Comparison of ENCODE assay signal across 9 cellular contexts in the genomic region with DNA sequence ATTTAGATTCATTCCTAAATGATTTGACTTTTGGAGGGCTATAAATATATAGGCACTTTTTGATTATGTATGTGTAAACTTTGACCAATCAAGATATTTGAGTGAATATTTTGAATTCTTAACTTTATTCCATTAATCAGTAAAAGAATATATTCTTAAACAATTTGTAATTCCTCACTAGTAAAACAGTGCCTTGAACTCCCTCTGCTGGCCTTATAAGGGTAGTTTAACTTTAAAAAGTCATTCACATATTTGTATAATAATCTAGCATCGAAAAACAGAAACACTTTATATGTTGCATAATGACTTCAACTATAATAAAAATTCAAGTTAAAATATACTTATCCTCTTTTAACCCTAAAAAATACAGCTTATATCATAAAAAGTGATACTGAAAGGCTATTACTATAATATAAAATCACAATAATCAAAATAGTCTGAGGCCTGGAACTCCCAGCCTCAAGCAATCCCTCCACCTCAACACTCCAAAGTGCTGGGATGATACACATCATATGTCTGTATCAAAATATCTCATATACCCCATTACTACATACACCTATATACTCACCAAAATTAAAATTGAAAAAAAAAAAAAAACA. TPM values are rescaled to one million over a fixed set of nuclear protein-coding genes. Genes with fewer than 3 reads are reported as not detected.
DNase-seq lines count a peak whose midpoint lies in the region; ATAC-seq and TF ChIP-seq lines count a peak whose summit lies in the region.
"Had no signal": no experiment of that assay in that cellular context is flagged by ENCODE, and none has a peak within 500 bp of the region (broad histone marks: within the 10 kb centered on the region; RNA-seq: fewer than 3 reads in every experiment).

No MANE protein-coding gene starts in this region.

- no peaks in the 10 kb centered on the region for H3K9me3 ChIP-seq in SK-N-MC (ENCODE audit: low read depth, low read length)

- H3K36me3 Mint-ChIP-seq in glutamatergic neuron (ENCODE audit: unreplicated experiment), result no peaks in the 10 kb centered on the region

- H3K27ac Mint-ChIP-seq in glutamatergic neuron (ENCODE audit: unreplicated experiment), result no peak overlapping the region

- no peak overlapping the region for H3K4me3 Mint-ChIP-seq in glutamatergic neuron (ENCODE audit: unreplicated experiment)
- H3K4me3 Mint-ChIP-seq: central memory CD8-positive, alpha-beta T cell had no signal

- TF ChIP-seq CTCF in GM12864 (IDR thresholded peaks at IDR 0.05; ENCODE audit: low read depth, low read length, missing control alignments), result peak; percentile 19
- peak; percentile 66 for TF ChIP-seq CTCF in glutamatergic neuron (IDR thresholded peaks at IDR 0.05; ENCODE audit: partially characterized antibody, unreplicated experiment)

- H3K36me3 ChIP-seq in SK-N-MC (ENCODE audit: insufficient read depth, low read length), result no peaks in the 10 kb centered on the region

- H3K27me3 Mint-ChIP-seq in glutamatergic neuron (ENCODE audit: unreplicated experiment), result no peaks in the 10 kb centered on the region
- H3K27me3 Mint-ChIP-seq: central memory CD8-positive, alpha-beta T cell had no signal

- no peak overlapping the region for H3K9ac ChIP-seq in SK-N-MC (ENCODE audit: insufficient read length)

- no peak for ATAC-seq in GM18907 (IDR thresholded peaks at IDR 0.05; ENCODE audit: unreplicated experiment)
- no peak for ATAC-seq in HG03135 (IDR thresholded peaks at IDR 0.05; ENCODE audit: unreplicated experiment)

- no peak overlapping the region for H3K4me3 ChIP-seq in GM12864 (ENCODE audit: low read depth, low read length)
- no peak overlapping the region for H3K4me3 ChIP-seq in SK-N-MC

- H3K27ac ChIP-seq in SK-N-MC, result no peak overlapping the region

- DNase-seq in A172 (ENCODE audit: low spot score) (peak; percentile 22), GM12864 (ENCODE audit: low read depth) (no peak), LHCN-M2 (ENCODE audit: low read depth) (peak; percentile 14), SK-N-MC (ENCODE audit: low read depth, low spot score) (peak; percentile 48), glutamatergic neuron (no peak), C1 segment of cervical spinal cord (lab: John Stamatoyannopoulos, UW) (no peak)

- H3K9me3 Mint-ChIP-seq in glutamatergic neuron (ENCODE audit: unreplicated experiment), result no peaks in the 10 kb centered on the region
- H3K9me3 Mint-ChIP-seq: central memory CD8-positive, alpha-beta T cell had no signal

- H3K4me1 Mint-ChIP-seq in glutamatergic neuron (ENCODE audit: low read depth, unreplicated experiment), result peaks cover 6% of the 10 kb centered on the region
- H3K4me1 Mint-ChIP-seq: central memory CD8-positive, alpha-beta T cell had no signal

RNA-seq across cellular contexts. Expression of a gene that starts 31.2 kb away (rescaled TPM):
- total RNA-seq in A172 (2014; rRNA removed; shearing (Covaris generic)), result 82.9 and 139 TPM in 2 replicates
- total RNA-seq in LHCN-M2 (2014; rRNA removed) (57.1 and 67.3 TPM in 2 replicates), glutamatergic neuron (ENCODE audit: unreplicated experiment) (25.9 TPM)
- 21.2 TPM for polyA plus RNA-seq in LHCN-M2 (2012)

RNA-seq across cellular contexts. Expression of a gene that starts 31.3 kb away (rescaled TPM):
- total RNA-seq in A172 (2014; rRNA removed; shearing (Covaris generic)), result 2.7 and 2.9 TPM in 2 replicates
- total RNA-seq in LHCN-M2 (2014; rRNA removed) (6.6 and 9.9 TPM in 2 replicates), glutamatergic neuron (ENCODE audit: unreplicated experiment) (9.8 TPM)
- 1.3 TPM for polyA plus RNA-seq in LHCN-M2 (2012)

Comparison
In these comparisons a context has a peak if more than half of its experiments do, and no peak if none do; other contexts are left out.
1. DNase-seq: peak in A172 (single experiment), LHCN-M2 (single experiment) and SK-N-MC (single experiment); none in GM12864 (single experiment), glutamatergic neuron (single experiment) and C1 segment of cervical spinal cord (0 of 14).